23 cellular contexts compared by ENCODE assay signal in the genomic region with DNA sequence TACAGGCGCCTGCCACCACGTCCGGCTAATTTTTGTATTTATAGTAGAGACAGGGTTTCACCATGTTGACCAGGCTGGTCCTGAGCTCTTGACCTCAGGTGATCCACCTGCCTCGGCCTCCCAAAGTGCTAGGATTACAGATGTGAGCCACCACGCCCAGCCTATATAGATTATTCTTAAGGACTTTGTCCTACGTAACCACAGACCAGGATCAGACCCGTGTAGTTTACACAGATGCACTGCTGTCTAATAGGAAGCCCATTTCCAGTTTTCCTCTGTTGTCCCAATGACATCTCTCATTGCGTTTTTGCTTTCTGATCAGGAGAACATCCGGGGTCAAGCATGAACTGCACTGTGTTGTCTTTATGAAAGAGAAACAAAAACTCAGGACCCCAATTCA. TPM values are rescaled to one million over a fixed set of nuclear protein-coding genes. Genes with fewer than 3 reads are reported as not detected.
"Had no signal": no experiment of that assay in that cellular context is flagged by ENCODE, and none has a peak within 500 bp of the region (broad histone marks: within the 10 kb centered on the region; RNA-seq: fewer than 3 reads in every experiment).

No MANE protein-coding gene starts in this region.

RNA-seq across cellular contexts. Expression of a gene that starts 29.1 kb away (rescaled TPM):
- total RNA-seq: activated CD4-positive, alpha-beta memory T cell treated with anti-CD3 and anti-CD28 coated beads, Interleukin-2, amount 10 ng/mL, durations not matched to agents 7 days and 5 days; activated CD4-positive, alpha-beta T cell treated with anti-CD3 and anti-CD28 coated beads for 36 hours; activated CD4-positive, alpha-beta T cell treated with anti-CD3 and anti-CD28 coated beads, Interleukin-2, amount 10 ng/mL, durations not matched to agents 7 days and 5 days; activated CD8-positive, alpha-beta memory T cell treated with anti-CD3 and anti-CD28 coated beads for 36 hours; activated naive CD4-positive, alpha-beta T cell treated with anti-CD3 and anti-CD28 coated beads for 36 hours; activated naive CD4-positive, alpha-beta T cell treated with anti-CD3 and anti-CD28 coated beads, Interleukin-2, amount 50 U/mL, for 72 hours; activated naive CD8-positive, alpha-beta T cell treated with anti-CD3 and anti-CD28 coated beads for 36 hours; activated T-cell treated with anti-CD3 and anti-CD28 coated beads, Interleukin-2, amount 50 U/mL, for 4 hours; activated T-cell treated with anti-CD3 and anti-CD28 coated beads, Interleukin-2, amount 50 U/mL, for 72 hours; activated T-helper 1 cell treated with anti-CD3 and anti-CD28 coated beads, Interleukin-12 subunit alpha, Interleukin-12 subunit beta, Interleukin-2, Interleukin-4 antibody, amounts not matched to agents 30 ng/mL and 10 ng/mL and 1 ng/mL, durations not matched to agents 14 hours and 24 hours and 36 hours; activated T-helper 17 cell treated with anti-CD3 and anti-CD28 coated beads, Interleukin-2, amount 50 U/mL, for 72 hours; astrocyte; cardiac muscle cell; chondrocyte; T-cell; T-helper 1 cell treated with Interleukin-12 subunit alpha and Interleukin-12 subunit beta and Interleukin-4 antibody, amounts not matched to agents 30 ng/mL and 1 ng/mL, for 36 hours; T-helper 17 cell; T-helper 2 cell treated with Interferon-gamma antibody and Interleukin-4, amounts not matched to agents 100 ng/mL and 5 ng/mL, for 36 hours had no signal
- polyA plus RNA-seq: cardiac muscle cell had no signal

RNA-seq across cellular contexts. Expression of a gene that starts 32.1 kb away (rescaled TPM):
- total RNA-seq: activated CD4-positive, alpha-beta memory T cell treated with anti-CD3 and anti-CD28 coated beads, Interleukin-2, amount 10 ng/mL, durations not matched to agents 7 days and 5 days; activated CD4-positive, alpha-beta T cell treated with anti-CD3 and anti-CD28 coated beads for 36 hours; activated CD4-positive, alpha-beta T cell treated with anti-CD3 and anti-CD28 coated beads, Interleukin-2, amount 10 ng/mL, durations not matched to agents 7 days and 5 days; activated CD8-positive, alpha-beta memory T cell treated with anti-CD3 and anti-CD28 coated beads for 36 hours; activated naive CD4-positive, alpha-beta T cell treated with anti-CD3 and anti-CD28 coated beads for 36 hours; activated naive CD4-positive, alpha-beta T cell treated with anti-CD3 and anti-CD28 coated beads, Interleukin-2, amount 50 U/mL, for 72 hours; activated naive CD8-positive, alpha-beta T cell treated with anti-CD3 and anti-CD28 coated beads for 36 hours; activated T-cell treated with anti-CD3 and anti-CD28 coated beads, Interleukin-2, amount 50 U/mL, for 4 hours; activated T-cell treated with anti-CD3 and anti-CD28 coated beads, Interleukin-2, amount 50 U/mL, for 72 hours; activated T-helper 1 cell treated with anti-CD3 and anti-CD28 coated beads, Interleukin-12 subunit alpha, Interleukin-12 subunit beta, Interleukin-2, Interleukin-4 antibody, amounts not matched to agents 30 ng/mL and 10 ng/mL and 1 ng/mL, durations not matched to agents 14 hours and 24 hours and 36 hours; activated T-helper 17 cell treated with anti-CD3 and anti-CD28 coated beads, Interleukin-2, amount 50 U/mL, for 72 hours; adrenal gland; aorta; astrocyte; body of pancreas; breast epithelium; cardiac muscle cell; chondrocyte; T-cell; T-helper 1 cell treated with Interleukin-12 subunit alpha and Interleukin-12 subunit beta and Interleukin-4 antibody, amounts not matched to agents 30 ng/mL and 1 ng/mL, for 36 hours; T-helper 17 cell; T-helper 2 cell treated with Interferon-gamma antibody and Interleukin-4, amounts not matched to agents 100 ng/mL and 5 ng/mL, for 36 hours; WTC11 had no signal
- polyA plus RNA-seq: adrenal gland, aorta, cardiac muscle cell had no signal
